In the genomic region with DNA sequence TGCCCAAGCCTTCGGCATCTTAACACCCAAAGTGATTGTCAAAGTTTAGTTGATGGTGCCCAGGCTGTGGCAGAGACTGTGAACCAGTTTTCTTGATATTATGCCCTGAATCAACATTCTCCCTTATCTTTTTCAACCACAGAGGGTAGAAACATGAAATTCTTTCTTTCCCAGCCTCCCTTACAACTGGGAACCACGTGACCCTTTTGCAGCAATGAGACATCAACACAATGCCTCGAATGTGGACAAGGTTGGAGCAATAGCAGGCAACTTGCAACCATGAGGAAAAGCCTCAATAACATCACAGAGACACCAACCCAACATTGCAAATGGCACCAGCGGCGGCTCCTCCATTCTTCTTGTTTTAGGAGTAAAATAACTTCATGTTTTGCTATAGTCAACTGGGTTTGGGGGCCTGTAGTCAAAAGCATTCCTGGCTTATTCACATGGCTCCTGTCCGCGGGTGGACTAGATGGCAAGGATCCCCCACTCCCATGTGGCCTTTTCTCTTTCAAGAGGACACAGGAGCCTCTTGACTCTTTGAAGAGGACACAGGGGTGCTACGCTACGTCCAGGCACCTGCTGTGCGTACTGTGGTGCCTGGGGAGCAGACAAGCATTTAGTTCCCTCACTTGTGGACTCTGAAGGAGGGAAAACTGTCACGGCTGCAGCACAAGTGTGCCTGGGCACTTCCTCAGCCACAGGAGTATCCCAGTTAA, we compare ENCODE assay signal across 17 cellular contexts.
DNase-seq lines count a peak whose midpoint lies in the region; ATAC-seq, FAIRE-seq and TF ChIP-seq lines count a peak whose summit lies in the region.
"Had no signal": no experiment of that assay in that cellular context is flagged by ENCODE, and none has a peak within 500 bp of the region (broad histone marks: within the 10 kb centered on the region; RNA-seq: fewer than 3 reads in every experiment).

No MANE protein-coding gene starts in this region.

- ATAC-seq in Right ventricle myocardium superior (ENCODE audit: poor library complexity) (no peak), right cardiac atrium (no peak), omental fat pad (ENCODE audit: low FRiP score) (no peak)

- no peaks in the 10 kb centered on the region for H3K36me3 Mint-ChIP-seq in activated CD4-positive, alpha-beta memory T cell treated with anti-CD3 and anti-CD28 coated beads, Interleukin-2, amount 10 ng/mL, durations not matched to agents 7 days and 5 days (ENCODE audit: low read depth)
- H3K36me3 Mint-ChIP-seq in activated T-helper 2 cell treated with anti-CD3 and anti-CD28 coated beads, Interferon-gamma antibody, Interleukin-2, Interleukin-4, amounts not matched to agents 10 μg/mL and 5 μg/mL and 100 μg/mL, durations not matched to agents 14 hours and 24 hours and 36 hours (ENCODE audit: low read depth) = peaks cover 3% of the 10 kb centered on the region

- no peaks in the 10 kb centered on the region for H3K27me3 ChIP-seq in right cardiac atrium (ENCODE audit: control insufficient read depth, insufficient read depth)
- H3K27me3 ChIP-seq in hepatocyte = no peaks in the 10 kb centered on the region
- H3K27me3 ChIP-seq: MG63, vagina had no signal

- no peaks in the 10 kb centered on the region for H3K9me3 Mint-ChIP-seq in activated CD4-positive, alpha-beta memory T cell treated with anti-CD3 and anti-CD28 coated beads, Interleukin-2, amount 10 ng/mL, durations not matched to agents 7 days and 5 days
- H3K9me3 Mint-ChIP-seq in activated T-helper 2 cell treated with anti-CD3 and anti-CD28 coated beads, Interferon-gamma antibody, Interleukin-2, Interleukin-4, amounts not matched to agents 10 μg/mL and 5 μg/mL and 100 μg/mL, durations not matched to agents 14 hours and 24 hours and 36 hours = no peaks in the 10 kb centered on the region

- peaks cover 4% of the 10 kb centered on the region for H3K79me2 ChIP-seq in hepatocyte

- CTCF ChIA-PET in activated CD4-positive, alpha-beta memory T cell treated with anti-CD3 and anti-CD28 coated beads, Interleukin-2, amount 10 ng/mL, durations not matched to agents 7 days and 5 days (lab: Charles Lee) = no interaction called here

- intact Hi-C loops in Right ventricle myocardium superior (cut with DNase I) (no loop called here), right cardiac atrium (cut with DNase I) (no loop called here), kidney (cut with DNase I) (no loop called here)
- intact Hi-C loops in activated T-helper 2 cell treated with anti-CD3 and anti-CD28 coated beads, Interferon-gamma antibody, Interleukin-2, Interleukin-4, amounts not matched to agents 10 μg/mL and 5 μg/mL and 100 μg/mL, durations not matched to agents 14 hours and 24 hours and 36 hours (cut with micrococcal nuclease) = no loop called here

- WGBS in right cardiac atrium = 83% methylated on average over 11 of the region's 11 CpGs
- 86% methylated on average over 11 of the region's 11 CpGs for WGBS in hepatocyte (ENCODE audit: low lambda C conversion rate, missing lambda C conversion rate)

- H3K27me3 Mint-ChIP-seq in activated CD4-positive, alpha-beta memory T cell treated with anti-CD3 and anti-CD28 coated beads, Interleukin-2, amount 10 ng/mL, durations not matched to agents 7 days and 5 days = no peaks in the 10 kb centered on the region
- no peaks in the 10 kb centered on the region for H3K27me3 Mint-ChIP-seq in activated T-helper 2 cell treated with anti-CD3 and anti-CD28 coated beads, Interferon-gamma antibody, Interleukin-2, Interleukin-4, amounts not matched to agents 10 μg/mL and 5 μg/mL and 100 μg/mL, durations not matched to agents 14 hours and 24 hours and 36 hours (ENCODE audit: low read depth)

- no peaks in the 10 kb centered on the region for H3K4me1 ChIP-seq in right cardiac atrium (ENCODE audit: control insufficient read depth, insufficient read depth, low read length)
- no peaks in the 10 kb centered on the region for H3K4me1 ChIP-seq in kidney (ENCODE audit: control insufficient read depth in 1 of 2, insufficient read depth in 1 of 2, low read depth in 1 of 2, low read length in 2 of 2)
- H3K4me1 ChIP-seq in hepatocyte (ENCODE audit: insufficient read depth) = peaks cover 10% of the 10 kb centered on the region
- H3K4me1 ChIP-seq: vagina had no signal

- H3K4me3 ChIP-seq in right cardiac atrium (ENCODE audit: low read length) = no peak overlapping the region
- H3K4me3 ChIP-seq in kidney (ENCODE audit: low read length in 2 of 2) = no peak overlapping the region
- no peak overlapping the region for H3K4me3 ChIP-seq in hepatocyte
- H3K4me3 ChIP-seq: MG63, vagina had no signal

- FAIRE-seq in kidney (lab: Jason Lieb, UNC) = no peak
- FAIRE-seq: GM18507, RCC 7860 had no signal

- H2AFZ ChIP-seq in hepatocyte = no peak overlapping the region

- POLR2A ChIA-PET in activated CD4-positive, alpha-beta memory T cell treated with anti-CD3 and anti-CD28 coated beads, Interleukin-2, amount 10 ng/mL, durations not matched to agents 7 days and 5 days (lab: Charles Lee) = no interaction called here

- no peak overlapping the region for H3K4me3 Mint-ChIP-seq in activated CD4-positive, alpha-beta memory T cell treated with anti-CD3 and anti-CD28 coated beads, Interleukin-2, amount 10 ng/mL, durations not matched to agents 7 days and 5 days
- H3K4me3 Mint-ChIP-seq in activated T-helper 2 cell treated with anti-CD3 and anti-CD28 coated beads, Interferon-gamma antibody, Interleukin-2, Interleukin-4, amounts not matched to agents 10 μg/mL and 5 μg/mL and 100 μg/mL, durations not matched to agents 14 hours and 24 hours and 36 hours (ENCODE audit: low read depth) = no peak overlapping the region

- H3K9me3 ChIP-seq in right cardiac atrium (ENCODE audit: control insufficient read depth, low read length) (no peaks in the 10 kb centered on the region), kidney (ENCODE audit: control insufficient read depth in 1 of 2, low read length in 2 of 2) (no peaks in the 10 kb centered on the region), hepatocyte (ENCODE audit: low read depth) (no peaks in the 10 kb centered on the region)
- H3K9me3 ChIP-seq: MG63, vagina had no signal

- no peaks in the 10 kb centered on the region for H3K36me3 ChIP-seq in kidney (ENCODE audit: control insufficient read depth in 1 of 2, insufficient read depth in 2 of 2, low read length in 2 of 2)
- no peaks in the 10 kb centered on the region for H3K36me3 ChIP-seq in hepatocyte (replicated peaks; ENCODE audit: insufficient read depth, low read depth)
- H3K36me3 ChIP-seq: MG63, vagina had no signal

- DNase-seq in Right ventricle myocardium superior = peak; percentile 20
- no peak for DNase-seq in right cardiac atrium
- no peak for DNase-seq in activated CD4-positive, alpha-beta memory T cell treated with anti-CD3 and anti-CD28 coated beads, Interleukin-2, amount 10 ng/mL, durations not matched to agents 7 days and 5 days
- DNase-seq in kidney = peak; percentile 15
- no peak for DNase-seq in hepatocyte (ENCODE audit: low spot score)
- no peak for DNase-seq in activated T-helper 2 cell treated with anti-CD3 and anti-CD28 coated beads, Interferon-gamma antibody, Interleukin-2, Interleukin-4, amounts not matched to agents 10 μg/mL and 5 μg/mL and 100 μg/mL, durations not matched to agents 14 hours and 24 hours and 36 hours (ENCODE audit: low spot score)
- no peak for DNase-seq in activated gamma-delta T cell (lab: John Stamatoyannopoulos, UW)
- no peak for DNase-seq in omental fat pad (ENCODE audit: low spot score)
- DNase-seq: dermis blood vessel endothelial cell; DMS 273 treated with DMSO at 0.1 percent for 48 hours; mammary epithelial cell; NCI-H2081 treated with DMSO at 0.1 percent for 48 hours; stimulated activated CD4-positive, alpha-beta T cell treated with anti-CD3 and anti-CD28 coated beads, Interleukin-15, amount 100 ng/mL, for 24 hours had no signal

- H3K9ac ChIP-seq in kidney (ENCODE audit: low read length in 2 of 2) = no peak overlapping the region

- H3K4me2 ChIP-seq in hepatocyte = no peak overlapping the region

- no peaks in the 10 kb centered on the region for H3K9me2 ChIP-seq in hepatocyte (replicated peaks; ENCODE audit: insufficient read depth)

- TF ChIP-seq CTCF in kidney (IDR thresholded peaks at IDR 0.05; ENCODE audit: borderline replicate concordance, extremely low read depth, insufficient read depth) = no peak
- no peak for TF ChIP-seq CTCF in hepatocyte (IDR thresholded peaks at IDR 0.05; ENCODE audit: poor library complexity)
- TF ChIP-seq CTCF in omental fat pad (IDR thresholded peaks at IDR 0.05) = no peak

- H4K20me1 ChIP-seq in hepatocyte (ENCODE audit: insufficient read depth, poor library complexity, severe bottlenecking) = no peaks in the 10 kb centered on the region

- no peaks in the 10 kb centered on the region for H3K4me1 Mint-ChIP-seq in activated CD4-positive, alpha-beta memory T cell treated with anti-CD3 and anti-CD28 coated beads, Interleukin-2, amount 10 ng/mL, durations not matched to agents 7 days and 5 days
- H3K4me1 Mint-ChIP-seq in activated T-helper 2 cell treated with anti-CD3 and anti-CD28 coated beads, Interferon-gamma antibody, Interleukin-2, Interleukin-4, amounts not matched to agents 10 μg/mL and 5 μg/mL and 100 μg/mL, durations not matched to agents 14 hours and 24 hours and 36 hours (ENCODE audit: low read depth) = no peaks in the 10 kb centered on the region

- H3K27ac Mint-ChIP-seq in activated CD4-positive, alpha-beta memory T cell treated with anti-CD3 and anti-CD28 coated beads, Interleukin-2, amount 10 ng/mL, durations not matched to agents 7 days and 5 days = peak overlapping the region; percentile 23
- no peak overlapping the region for H3K27ac Mint-ChIP-seq in activated T-helper 2 cell treated with anti-CD3 and anti-CD28 coated beads, Interferon-gamma antibody, Interleukin-2, Interleukin-4, amounts not matched to agents 10 μg/mL and 5 μg/mL and 100 μg/mL, durations not matched to agents 14 hours and 24 hours and 36 hours

- H3K27ac ChIP-seq in right cardiac atrium (ENCODE audit: low read length) = no peak overlapping the region
- no peak overlapping the region for H3K27ac ChIP-seq in kidney (ENCODE audit: low read depth in 2 of 2, low read length in 2 of 2)
- H3K27ac ChIP-seq in hepatocyte = no peak overlapping the region
- H3K27ac ChIP-seq: vagina had no signal

Comparison
In these comparisons a context has a peak if more than half of its experiments do, and no peak if none do; other contexts are left out.
1. DNase-seq: peak in Right ventricle myocardium superior (single experiment) and kidney (single experiment); none in right cardiac atrium (0 of 3), activated CD4-positive, alpha-beta memory T cell treated with anti-CD3 and anti-CD28 coated beads, Interleukin-2, amount 10 ng/mL, durations not matched to agents 7 days and 5 days (single experiment), hepatocyte (single experiment), activated T-helper 2 cell treated with anti-CD3 and anti-CD28 coated beads, Interferon-gamma antibody, Interleukin-2, Interleukin-4, amounts not matched to agents 10 μg/mL and 5 μg/mL and 100 μg/mL, durations not matched to agents 14 hours and 24 hours and 36 hours (single experiment), activated gamma-delta T cell (single experiment) and omental fat pad (single experiment).